In the genomic region with DNA sequence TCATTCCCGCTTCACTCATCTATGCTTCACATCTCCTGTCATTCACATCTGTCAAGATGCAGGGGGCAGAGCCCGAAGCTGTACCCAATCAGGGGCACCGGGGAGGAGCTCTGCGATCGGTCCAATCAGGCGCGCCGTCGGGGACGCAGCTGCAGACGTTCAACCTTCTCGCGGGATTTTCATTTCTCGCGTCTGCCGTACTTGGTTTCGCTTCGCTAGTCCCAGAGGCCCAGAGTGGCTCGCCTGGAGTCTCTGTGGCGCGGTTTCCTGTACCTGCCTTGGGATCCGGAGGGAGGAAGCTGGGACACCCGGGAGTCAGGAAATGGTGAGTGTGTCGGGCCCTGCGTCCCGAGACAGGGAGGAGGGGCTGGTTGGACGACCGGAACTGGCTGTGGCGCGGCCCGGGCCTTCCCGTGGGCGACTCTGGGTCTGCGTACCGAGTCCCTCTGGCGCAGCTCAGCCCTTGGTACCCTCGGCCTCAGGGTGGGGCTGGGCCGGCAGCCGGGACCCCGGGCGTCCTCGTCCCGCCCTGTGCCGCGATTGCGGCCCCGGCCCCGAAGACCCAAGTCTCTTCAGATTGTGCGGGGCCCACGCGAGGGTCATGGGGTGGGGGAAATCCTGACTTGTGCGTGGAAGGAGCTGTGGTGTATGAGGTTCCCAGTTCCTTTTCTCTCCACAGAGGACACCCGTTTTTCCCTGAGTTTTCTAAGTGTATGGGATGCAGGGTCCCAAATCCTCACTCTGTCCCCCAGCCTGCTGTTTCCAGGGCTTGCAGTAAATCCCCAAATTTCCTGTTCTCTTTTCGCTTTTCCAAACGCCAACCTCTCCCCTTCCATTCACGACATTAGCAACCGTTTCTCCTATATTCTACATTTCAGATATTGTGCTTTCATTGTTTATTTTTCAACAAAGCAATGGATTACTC, we compare ENCODE assay signal across 8 cellular contexts. TPM values are rescaled to one million over a fixed set of nuclear protein-coding genes. Genes with fewer than 3 reads are reported as not detected.
DNase-seq lines count a peak whose midpoint lies in the region; ATAC-seq and FAIRE-seq lines count a peak whose summit lies in the region.

A gene (plus strand): TSS at position 215 of the 925 bp plus-strand sequence. CDS start 108 bp downstream, at position 323.

- CTCF ChIA-PET in activated CD8-positive, alpha-beta memory T cell treated with anti-CD3 and anti-CD28 coated beads, Interleukin-2, amount 10 ng/mL, durations not matched to agents 7 days and 5 days (lab: Charles Lee), result interaction anchor here (0.8 to 2.6 kb wide), 6 partner anchors 14 to 426 kb away, joined by 3 to 18 read pairs (median 4); a partner anchor contains a TSS

- peak within 1 kb of the TSS; percentile 98 for H3K4me3 Mint-ChIP-seq in activated CD8-positive, alpha-beta memory T cell treated with anti-CD3 and anti-CD28 coated beads, Interleukin-2, amount 10 ng/mL, durations not matched to agents 7 days and 5 days

- peak; percentile 94 for ATAC-seq in GM21381 (IDR thresholded peaks at IDR 0.05; ENCODE audit: unreplicated experiment)
- peak; percentile 100 for ATAC-seq in activated CD8-positive, alpha-beta memory T cell treated with anti-CD3 and anti-CD28 coated beads, Interleukin-2, amount 10 ng/mL, durations not matched to agents 7 days and 5 days

- peaks cover 34% of the 10 kb centered on the region for H3K36me3 Mint-ChIP-seq in activated CD8-positive, alpha-beta memory T cell treated with anti-CD3 and anti-CD28 coated beads, Interleukin-2, amount 10 ng/mL, durations not matched to agents 7 days and 5 days

- no peaks in the 10 kb centered on the region for H3K27me3 Mint-ChIP-seq in activated CD8-positive, alpha-beta memory T cell treated with anti-CD3 and anti-CD28 coated beads, Interleukin-2, amount 10 ng/mL, durations not matched to agents 7 days and 5 days

- peak within 1 kb of the TSS; percentile 95 for H3K9ac ChIP-seq in endocrine pancreas (ENCODE audit: control insufficient read depth, insufficient read depth, low read length)

- H3K4me1 Mint-ChIP-seq in activated CD8-positive, alpha-beta memory T cell treated with anti-CD3 and anti-CD28 coated beads, Interleukin-2, amount 10 ng/mL, durations not matched to agents 7 days and 5 days, result peaks cover 34% of the 10 kb centered on the region

- H3K9me3 ChIP-seq in endocrine pancreas (ENCODE audit: control insufficient read depth, low read length), result no peaks in the 10 kb centered on the region

- no peaks in the 10 kb centered on the region for H3K4me1 ChIP-seq in endocrine pancreas (ENCODE audit: control insufficient read depth, insufficient read depth, low read length)

- H3K27me3 ChIP-seq in endocrine pancreas (ENCODE audit: control insufficient read depth, insufficient read depth, low read length), result no peaks in the 10 kb centered on the region

- peak; percentile 77 for FAIRE-seq in HTR-8/SVneo (lab: Jason Lieb, UNC)

- H3K9me3 Mint-ChIP-seq in activated CD8-positive, alpha-beta memory T cell treated with anti-CD3 and anti-CD28 coated beads, Interleukin-2, amount 10 ng/mL, durations not matched to agents 7 days and 5 days (ENCODE audit: low read depth), result peaks cover 3% of the 10 kb centered on the region

- no peaks in the 10 kb centered on the region for H3K36me3 ChIP-seq in endocrine pancreas (ENCODE audit: control insufficient read depth, insufficient read depth, low read length)

- peak within 1 kb of the TSS; percentile 97 for H3K4me3 ChIP-seq in endocrine pancreas (ENCODE audit: control insufficient read depth, insufficient read depth, low read length)

- DNase-seq in COR-L47 (lab: John Stamatoyannopoulos, UW), result peak; percentile 96
- peak; percentile 99 for DNase-seq in HTR-8/SVneo (ENCODE audit: insufficient read length, low spot score)
- peak; percentile 92 for DNase-seq in NOMO-1 treated with DMSO at 0.1 percent for 48 hours (lab: John Stamatoyannopoulos, UW; ENCODE audit: unreplicated experiment)
- peak; percentile 98 for DNase-seq in activated CD8-positive, alpha-beta memory T cell treated with anti-CD3 and anti-CD28 coated beads, Interleukin-2, amount 10 ng/mL, durations not matched to agents 7 days and 5 days
- peak; percentile 96 for DNase-seq in mesenteric fat pad (ENCODE audit: low spot score)
- peak; percentile 85 for DNase-seq in stimulated activated CD8-positive, alpha-beta memory T cell treated with anti-CD3 and anti-CD28 coated beads, Interleukin-15, amount 100 ng/mL, for 1 hour (ENCODE audit: low read depth)

- H3K27ac Mint-ChIP-seq in activated CD8-positive, alpha-beta memory T cell treated with anti-CD3 and anti-CD28 coated beads, Interleukin-2, amount 10 ng/mL, durations not matched to agents 7 days and 5 days, result peak within 1 kb of the TSS; percentile 97

RNA-seq across cellular contexts. Expression of the gene that starts here (rescaled TPM):
- 10 to 100 TPM; 11.3 to 12.9 TPM for total RNA-seq in activated CD8-positive, alpha-beta memory T cell treated with anti-CD3 and anti-CD28 coated beads, Interleukin-2, amount 10 ng/mL, durations not matched to agents 7 days and 5 days
- 6.5 TPM for total RNA-seq in mesenteric fat pad

Comparison
In these comparisons a context has a peak if more than half of its experiments do, and no peak if none do; other contexts are left out.
1. Peak in every context shown above with its lines: DNase-seq, ATAC-seq and H3K4me3 ChIP-seq.